ENCODE assay signal across 30 cellular contexts in the genomic region with DNA sequence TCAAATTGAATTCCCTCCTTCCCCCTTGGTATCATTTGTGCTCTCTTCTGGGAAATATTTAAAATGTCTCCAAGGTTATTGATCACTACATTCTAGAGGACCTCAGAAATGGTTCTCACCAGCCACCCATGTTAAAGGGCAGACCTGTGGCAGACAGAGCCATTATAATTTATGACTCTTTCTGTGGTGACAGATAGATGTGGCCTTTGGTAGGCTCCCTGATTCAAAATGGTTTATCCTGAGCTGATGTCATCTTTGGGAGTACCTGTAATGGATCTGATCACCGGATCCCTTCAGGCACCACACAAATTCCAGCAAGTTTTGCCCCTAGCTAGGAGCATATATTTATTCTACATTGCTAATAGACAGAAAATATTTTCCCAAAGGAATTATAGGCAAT.
"Had no signal": no experiment of that assay in that cellular context is flagged by ENCODE, and none has a peak within 500 bp of the region (broad histone marks: within the 10 kb centered on the region; RNA-seq: fewer than 3 reads in every experiment).

No MANE protein-coding gene starts in this region.

- H3K27ac Mint-ChIP-seq: activated CD4-positive, alpha-beta memory T cell treated with anti-CD3 and anti-CD28 coated beads for 36 hours; activated CD4-positive, alpha-beta T cell treated with anti-CD3 and anti-CD28 coated beads for 36 hours; activated CD4-positive, alpha-beta T cell treated with anti-CD3 and anti-CD28 coated beads, Interleukin-2, amount 10 ng/mL, durations not matched to agents 24 days and 14 days; activated CD8-positive, alpha-beta memory T cell treated with anti-CD3 and anti-CD28 coated beads, Interleukin-2, amount 10 ng/mL, durations not matched to agents 7 days and 5 days; activated CD8-positive, alpha-beta T cell treated with anti-CD3 and anti-CD28 coated beads, Interleukin-2, amount 10 ng/mL, durations not matched to agents 7 days and 5 days; activated naive CD4-positive, alpha-beta T cell treated with anti-CD3 and anti-CD28 coated beads for 36 hours; activated naive CD4-positive, alpha-beta T cell treated with anti-CD3 and anti-CD28 coated beads, Interleukin-2, amount 50 U/mL, for 24 hours; activated naive CD8-positive, alpha-beta T cell treated with anti-CD3 and anti-CD28 coated beads for 36 hours; activated naive CD8-positive, alpha-beta T cell treated with anti-CD3 and anti-CD28 coated beads, Interleukin-2, amount 50 U/mL, for 24 hours; activated T-helper 1 cell treated with anti-CD3 and anti-CD28 coated beads, Interleukin-12 subunit alpha, Interleukin-12 subunit beta, Interleukin-2, Interleukin-4 antibody, amounts not matched to agents 30 ng/mL and 10 ng/mL and 1 ng/mL, durations not matched to agents 14 hours and 24 hours and 36 hours; activated T-helper 2 cell treated with anti-CD3 and anti-CD28 coated beads, Interferon-gamma antibody, Interleukin-2, Interleukin-4, amounts not matched to agents 10 μg/mL and 5 μg/mL and 100 μg/mL, durations not matched to agents 14 hours and 24 hours and 36 hours had no signal

- ATAC-seq: activated CD4-positive, alpha-beta T cell treated with anti-CD3 and anti-CD28 coated beads for 36 hours; activated CD8-positive, alpha-beta memory T cell treated with anti-CD3 and anti-CD28 coated beads, Interleukin-2, amount 10 ng/mL, durations not matched to agents 7 days and 5 days; activated CD8-positive, alpha-beta T cell treated with anti-CD3 and anti-CD28 coated beads, Interleukin-2, amount 10 ng/mL, durations not matched to agents 7 days and 5 days; activated naive CD8-positive, alpha-beta T cell treated with anti-CD3 and anti-CD28 coated beads, Interleukin-2, amount 50 U/mL, for 24 hours; body of pancreas; gastroesophageal sphincter; heart right ventricle had no signal

- H3K36me3 Mint-ChIP-seq: activated CD4-positive, alpha-beta memory T cell treated with anti-CD3 and anti-CD28 coated beads for 36 hours; activated CD8-positive, alpha-beta memory T cell treated with anti-CD3 and anti-CD28 coated beads, Interleukin-2, amount 10 ng/mL, durations not matched to agents 7 days and 5 days; activated naive CD4-positive, alpha-beta T cell treated with anti-CD3 and anti-CD28 coated beads, Interleukin-2, amount 50 U/mL, for 24 hours; activated naive CD8-positive, alpha-beta T cell treated with anti-CD3 and anti-CD28 coated beads for 36 hours had no signal

- DNase-seq: activated CD4-positive, alpha-beta memory T cell treated with anti-CD3 and anti-CD28 coated beads for 36 hours; activated CD4-positive, alpha-beta T cell treated with anti-CD3 and anti-CD28 coated beads for 36 hours; activated CD4-positive, alpha-beta T cell treated with anti-CD3 and anti-CD28 coated beads, Interleukin-2, amount 10 ng/mL, durations not matched to agents 24 days and 14 days; activated CD4-positive, CD25-positive, alpha-beta regulatory T cell; activated CD4-positive, CD25-positive, alpha-beta regulatory T cell treated with anti-CD3 and anti-CD28 coated beads, Interleukin-2, amount 50 U/mL, for 72 hours; activated CD8-positive, alpha-beta memory T cell treated with anti-CD3 and anti-CD28 coated beads, Interleukin-2, amount 10 ng/mL, durations not matched to agents 7 days and 5 days; activated CD8-positive, alpha-beta memory T cell treated with anti-CD3 and anti-CD28 coated beads, Interleukin-2, amount 50 U/mL, for 4 hours; activated CD8-positive, alpha-beta T cell treated with anti-CD3 and anti-CD28 coated beads, Interleukin-2, amount 10 ng/mL, durations not matched to agents 7 days and 5 days; activated effector memory CD4-positive, alpha-beta T cell treated with anti-CD3 and anti-CD28 coated beads, Interleukin-2, amount 50 U/mL, for 16 hours; activated naive CD4-positive, alpha-beta T cell treated with anti-CD3 and anti-CD28 coated beads for 36 hours; activated naive CD8-positive, alpha-beta T cell treated with anti-CD3 and anti-CD28 coated beads for 36 hours; activated naive CD8-positive, alpha-beta T cell treated with anti-CD3 and anti-CD28 coated beads, Interleukin-2, amount 50 U/mL, for 24 hours; activated T-cell treated with anti-CD3 and anti-CD28 coated beads, Interleukin-2, amount 50 U/mL, for 1 hour; activated T-cell treated with anti-CD3 and anti-CD28 coated beads, Interleukin-2, amount 50 U/mL, for 48 hours; adrenal gland; amygdala; aorta; body of pancreas; caudate nucleus; cerebellar nuclear complex; colonic mucosa; effector CD8-positive, alpha-beta T cell; esophagus squamous epithelium; foreskin melanocyte; heart right ventricle; hippocampal formation had no signal

- H3K27me3 Mint-ChIP-seq: activated CD4-positive, alpha-beta T cell treated with anti-CD3 and anti-CD28 coated beads for 36 hours; activated CD4-positive, alpha-beta T cell treated with anti-CD3 and anti-CD28 coated beads, Interleukin-2, amount 10 ng/mL, durations not matched to agents 24 days and 14 days; activated CD8-positive, alpha-beta memory T cell treated with anti-CD3 and anti-CD28 coated beads, Interleukin-2, amount 10 ng/mL, durations not matched to agents 7 days and 5 days; activated naive CD4-positive, alpha-beta T cell treated with anti-CD3 and anti-CD28 coated beads, Interleukin-2, amount 50 U/mL, for 24 hours; activated naive CD8-positive, alpha-beta T cell treated with anti-CD3 and anti-CD28 coated beads for 36 hours had no signal

- H3K4me3 Mint-ChIP-seq: activated CD4-positive, alpha-beta memory T cell treated with anti-CD3 and anti-CD28 coated beads for 36 hours; activated CD4-positive, alpha-beta T cell treated with anti-CD3 and anti-CD28 coated beads for 36 hours; activated CD4-positive, alpha-beta T cell treated with anti-CD3 and anti-CD28 coated beads, Interleukin-2, amount 10 ng/mL, durations not matched to agents 24 days and 14 days; activated CD8-positive, alpha-beta memory T cell treated with anti-CD3 and anti-CD28 coated beads, Interleukin-2, amount 10 ng/mL, durations not matched to agents 7 days and 5 days; activated CD8-positive, alpha-beta T cell treated with anti-CD3 and anti-CD28 coated beads, Interleukin-2, amount 10 ng/mL, durations not matched to agents 7 days and 5 days; activated naive CD4-positive, alpha-beta T cell treated with anti-CD3 and anti-CD28 coated beads for 36 hours; activated naive CD4-positive, alpha-beta T cell treated with anti-CD3 and anti-CD28 coated beads, Interleukin-2, amount 50 U/mL, for 24 hours; activated naive CD8-positive, alpha-beta T cell treated with anti-CD3 and anti-CD28 coated beads for 36 hours; activated naive CD8-positive, alpha-beta T cell treated with anti-CD3 and anti-CD28 coated beads, Interleukin-2, amount 50 U/mL, for 24 hours; activated T-helper 1 cell treated with anti-CD3 and anti-CD28 coated beads, Interleukin-12 subunit alpha, Interleukin-12 subunit beta, Interleukin-2, Interleukin-4 antibody, amounts not matched to agents 30 ng/mL and 10 ng/mL and 1 ng/mL, durations not matched to agents 14 hours and 24 hours and 36 hours had no signal

- H3K9me3 ChIP-seq: adrenal gland, body of pancreas, colonic mucosa, esophagus squamous epithelium, gastroesophageal sphincter had no signal
